In genomic region chr15:55277116-55277564, GRCh38 we compare ENCODE assay signal across 8 cellular contexts. TPM values are rescaled to one million over a fixed set of nuclear protein-coding genes. Genes with fewer than 3 reads are reported as not detected.
DNase-seq lines count a peak whose midpoint lies in the region; ATAC-seq and TF ChIP-seq lines count a peak whose summit lies in the region.

No MANE protein-coding gene starts in this region.

- H3K9me3 ChIP-seq in T-helper 17 cell (ENCODE audit: control insufficient read depth, low read length, poor library complexity, severe bottlenecking): no peaks in the 10 kb centered on the region
- no peaks in the 10 kb centered on the region for H3K9me3 ChIP-seq in Caco-2

- POLR2A ChIA-PET in Caco-2 (lab: Charles Lee): no interaction called here

- H3K4me1 Mint-ChIP-seq in T-helper 17 cell (peaks cover 65% of the 10 kb centered on the region), Caco-2 (ENCODE audit: low read depth, unreplicated experiment) (no peaks in the 10 kb centered on the region)

- H3K27me3 Mint-ChIP-seq in T-helper 17 cell (no peaks in the 10 kb centered on the region), Caco-2 (ENCODE audit: insufficient read depth, unreplicated experiment) (no peaks in the 10 kb centered on the region)

- DNase-seq in T-helper 17 cell (peak in 1 of 3 donors; percentile 33), fibroblast of villous mesenchyme (ENCODE audit: low read depth) (peak; percentile 97), midbrain (lab: John Stamatoyannopoulos, UW) (no peak), HT-29 (ENCODE audit: low spot score) (no peak), foreskin melanocyte (no peak), Caco-2 (no peak)

- no TSS peak for BruUV-seq in Caco-2 (replicated peaks; lab: Mats Ljungman, UMichigan)

- H3K4me3 ChIP-seq in fibroblast of villous mesenchyme (ENCODE audit: low read depth, low read length) (no peak overlapping the region), Caco-2 (ENCODE audit: low read depth, low read length) (no peak overlapping the region)

- no peaks in the 10 kb centered on the region for H3K36me3 ChIP-seq in Caco-2 (ENCODE audit: control insufficient read depth, insufficient read depth, low read length)

- CTCF ChIA-PET in Caco-2 (lab: Charles Lee): no interaction called here

- no peaks in the 10 kb centered on the region for H3K27me3 ChIP-seq in Caco-2 (replicated peaks; ENCODE audit: control insufficient read depth, insufficient read depth, low read length)

- intact Hi-C loops in Caco-2 (cut with micrococcal nuclease; ENCODE audit: unreplicated experiment): no loop called here

- ATAC-seq in GM18909 (IDR thresholded peaks at IDR 0.05; ENCODE audit: poor library complexity, unreplicated experiment) (peak; percentile 60), HG03025 (IDR thresholded peaks at IDR 0.05; ENCODE audit: low FRiP score, unreplicated experiment) (peak; percentile 42), T-helper 17 cell (peak; percentile 65)

- H3K9me3 Mint-ChIP-seq in Caco-2 (ENCODE audit: unreplicated experiment): no peaks in the 10 kb centered on the region

- TF ChIP-seq CTCF in fibroblast of villous mesenchyme (IDR thresholded peaks at IDR 0.05; ENCODE audit: insufficient read depth, low read depth, low read length): no peak
- TF ChIP-seq CTCF in Caco-2 (IDR thresholded peaks at IDR 0.05; ENCODE audit: insufficient read depth in 1 of 2, low read depth in 1 of 2, low read length in 1 of 2, severe bottlenecking in 1 of 2, unreplicated experiment in 1 of 2): no peak

- H3K36me3 Mint-ChIP-seq in T-helper 17 cell (ENCODE audit: low read depth): peaks cover 2% of the 10 kb centered on the region
- peaks cover 6% of the 10 kb centered on the region for H3K36me3 Mint-ChIP-seq in Caco-2 (ENCODE audit: insufficient read depth, unreplicated experiment)

- peak overlapping the region; percentile 97 for H3K27ac Mint-ChIP-seq in T-helper 17 cell
- no peak overlapping the region for H3K27ac Mint-ChIP-seq in Caco-2 (ENCODE audit: unreplicated experiment)

- H3K4me3 Mint-ChIP-seq in T-helper 17 cell: peak overlapping the region; percentile 84
- H3K4me3 Mint-ChIP-seq in Caco-2 (ENCODE audit: unreplicated experiment): no peak overlapping the region

- H3K4me1 ChIP-seq in Caco-2: no peaks in the 10 kb centered on the region

RNA-seq across cellular contexts. Expression of gene RAB27A, which starts 12.5 kb away (rescaled TPM):
- total RNA-seq in T-helper 17 cell (10 to 100 TPM; 27.1 to 31.4 TPM), fibroblast of villous mesenchyme (7.8 and 8.4 TPM in 2 replicates), Caco-2 (2022) (6.8 and 8.7 TPM in 2 replicates)
- 0.63 and 1.4 TPM in 2 replicates for total RNA-seq in HT-29 (2014; rRNA removed; shearing (Covaris generic))

RNA-seq across cellular contexts. Expression of gene PIGBOS1, which starts 41.8 kb away (rescaled TPM):
- total RNA-seq in T-helper 17 cell: 1 to 10 TPM; 6.1 to 9.0 TPM
- total RNA-seq in fibroblast of villous mesenchyme: 7.3 and 8.1 TPM in 2 replicates
- total RNA-seq in HT-29 (2014; rRNA removed; shearing (Covaris generic)): 3.5 and 3.9 TPM in 2 replicates
- 10.9 and 11.7 TPM in 2 replicates for total RNA-seq in Caco-2 (2022)

RNA-seq across cellular contexts. Expression of gene PIGB, which starts 41.9 kb away (rescaled TPM):
- total RNA-seq in T-helper 17 cell (10 to 100 TPM; 23.2 to 24.5 TPM), fibroblast of villous mesenchyme (12.2 and 20.3 TPM in 2 replicates), Caco-2 (2022) (14.1 and 15.5 TPM in 2 replicates)
- total RNA-seq in HT-29 (2014; rRNA removed; shearing (Covaris generic)): 7.2 and 8.0 TPM in 2 replicates
